ENCODE assay signal across 8 cellular contexts in genomic region chr12:4107436-4107878, GRCh38.
DNase-seq lines count a peak whose midpoint lies in the region; ATAC-seq and TF ChIP-seq lines count a peak whose summit lies in the region.

No MANE protein-coding gene starts in this region.

- ATAC-seq in GM18517 (IDR thresholded peaks at IDR 0.05; ENCODE audit: unreplicated experiment) (peak; percentile 88), HG02885 (IDR thresholded peaks at IDR 0.05; ENCODE audit: poor library complexity, unreplicated experiment) (peak; percentile 90), omental fat pad (ENCODE audit: low FRiP score) (peak; percentile 91)

- TF ChIP-seq POLR2A in erythroblast (IDR thresholded peaks at IDR 0.05; ENCODE audit: low read length): no peak

- peak in 1 of 3 donors; percentile 14 for TF ChIP-seq CTCF in omental fat pad (IDR thresholded peaks at IDR 0.05)

- DNase-seq in A172 (ENCODE audit: low spot score) (peak; percentile 23), NCI-H524 treated with DMSO at 0.1 percent for 48 hours (lab: John Stamatoyannopoulos, UW) (peak; percentile 5), erythroblast (lab: John Stamatoyannopoulos, UW) (peak; percentile 66 to 72), omental fat pad (ENCODE audit: low spot score) (no peak), NCI-H345 (lab: John Stamatoyannopoulos, UW) (no peak)
- DNase-seq in activated CD8-positive, alpha-beta memory T cell treated with anti-CD3 and anti-CD28 coated beads for 24 hours: peak; percentile 77

Comparison
In these comparisons a context has a peak if more than half of its experiments do, and no peak if none do; other contexts are left out.
1. DNase-seq: peak in A172 (single experiment), NCI-H524 treated with DMSO at 0.1 percent for 48 hours (single experiment), activated CD8-positive, alpha-beta memory T cell treated with anti-CD3 and anti-CD28 coated beads for 24 hours (single experiment) and erythroblast (2 of 2); none in omental fat pad (single experiment) and NCI-H345 (single experiment).
2. Peak in every context shown above with its lines, with median percentiles within 50 percentile points of each other: ATAC-seq.